In genomic region chr17:31481783-31482081, GRCh38 we compare ENCODE assay signal across 29 cellular contexts.
"Had no signal": no experiment of that assay in that cellular context is flagged by ENCODE, and none has a peak within 500 bp of the region (broad histone marks: within the 10 kb centered on the region; RNA-seq: fewer than 3 reads in every experiment).

No MANE protein-coding gene starts in this region.

- DNase-seq: activated CD4-positive, alpha-beta T cell treated with anti-CD3 and anti-CD28 coated beads for 1 hour; activated CD4-positive, alpha-beta T cell treated with anti-CD3 and anti-CD28 coated beads, Interleukin-2, amount 50 U/mL, for 4 hours; activated CD8-positive, alpha-beta memory T cell treated with anti-CD3 and anti-CD28 coated beads, Interleukin-2, amount 10 ng/mL, durations not matched to agents 7 days and 5 days; activated effector memory CD4-positive, alpha-beta T cell treated with anti-CD3 and anti-CD28 coated beads, Interleukin-2, amount 50 U/mL, for 16 hours; activated naive CD4-positive, alpha-beta T cell treated with anti-CD3 and anti-CD28 coated beads, Interleukin-2, amount 10 ng/mL, durations not matched to agents 7 days and 5 days; amniotic stem cell; central memory CD4-positive, alpha-beta T cell; effector CD4-positive, alpha-beta T cell; islet precursor cell; left ventricle myocardium superior; naive B cell; nephron progenitor cell; pancreas; retina; sigmoid colon; small intestine; stimulated activated CD4-positive, alpha-beta T cell treated with anti-CD3 and anti-CD28 coated beads, Interleukin-4, amount 100 ng/mL, for 24 hours; stimulated activated naive CD8-positive, alpha-beta T cell treated with anti-CD3 and anti-CD28 coated beads, Interleukin-15, amount 100 ng/mL, for 72 hours; substantia nigra; T-helper 17 cell; thyroid gland; upper lobe of left lung had no signal

- H3K27me3 ChIP-seq: pancreas, thyroid gland, upper lobe of left lung had no signal

- H3K36me3 Mint-ChIP-seq: activated CD8-positive, alpha-beta memory T cell treated with anti-CD3 and anti-CD28 coated beads, Interleukin-2, amount 10 ng/mL, durations not matched to agents 7 days and 5 days; activated naive CD4-positive, alpha-beta T cell treated with anti-CD3 and anti-CD28 coated beads, Interleukin-2, amount 10 ng/mL, durations not matched to agents 7 days and 5 days; mesothelial cell of epicardium; naive B cell; stimulated activated memory B cell treated with anti-CD40 and anti-IgM and Interleukin-4, amounts not matched to agents 10 μg/mL and 1 μg/mL and 100 μg/mL, for 72 hours; WTC11 had no signal

- H3K4me1 Mint-ChIP-seq: activated CD8-positive, alpha-beta memory T cell treated with anti-CD3 and anti-CD28 coated beads, Interleukin-2, amount 10 ng/mL, durations not matched to agents 7 days and 5 days; mesothelial cell of epicardium had no signal

- H3K27ac Mint-ChIP-seq: activated CD8-positive, alpha-beta memory T cell treated with anti-CD3 and anti-CD28 coated beads, Interleukin-2, amount 10 ng/mL, durations not matched to agents 7 days and 5 days; activated naive CD4-positive, alpha-beta T cell treated with anti-CD3 and anti-CD28 coated beads, Interleukin-2, amount 10 ng/mL, durations not matched to agents 7 days and 5 days; dendritic cell treated with granulocyte-macrophage colony-stimulating factor and Interleukin-4, amounts not matched to agents 40 ng/mL and 50 ng/mL, for 4 days; mesothelial cell of epicardium; naive B cell; nephron progenitor cell; stimulated activated memory B cell treated with anti-CD40 and anti-IgM and Interleukin-4, amounts not matched to agents 10 μg/mL and 1 μg/mL and 100 μg/mL, for 72 hours; T-helper 17 cell; WTC11 had no signal

- H3K4me3 ChIP-seq: pancreas, prostate gland, sigmoid colon, thyroid gland, upper lobe of left lung had no signal

- H3K36me3 ChIP-seq: neutrophil, pancreas, prostate gland, sigmoid colon, thyroid gland, upper lobe of left lung had no signal

- H3K4me3 Mint-ChIP-seq: activated CD8-positive, alpha-beta memory T cell treated with anti-CD3 and anti-CD28 coated beads, Interleukin-2, amount 10 ng/mL, durations not matched to agents 7 days and 5 days; activated naive CD4-positive, alpha-beta T cell treated with anti-CD3 and anti-CD28 coated beads, Interleukin-2, amount 10 ng/mL, durations not matched to agents 7 days and 5 days; dendritic cell treated with granulocyte-macrophage colony-stimulating factor and Interleukin-4, amounts not matched to agents 40 ng/mL and 50 ng/mL, for 4 days; mesothelial cell of epicardium; naive B cell; nephron progenitor cell; stimulated activated memory B cell treated with anti-CD40 and anti-IgM and Interleukin-4, amounts not matched to agents 10 μg/mL and 1 μg/mL and 100 μg/mL, for 72 hours; stimulated activated naive CD8-positive, alpha-beta T cell treated with anti-CD3 and anti-CD28 coated beads, Interleukin-15, amount 100 ng/mL, for 72 hours; T-helper 17 cell; WTC11 had no signal

- H3K27me3 Mint-ChIP-seq: activated CD8-positive, alpha-beta memory T cell treated with anti-CD3 and anti-CD28 coated beads, Interleukin-2, amount 10 ng/mL, durations not matched to agents 7 days and 5 days; stimulated activated naive CD8-positive, alpha-beta T cell treated with anti-CD3 and anti-CD28 coated beads, Interleukin-15, amount 100 ng/mL, for 72 hours had no signal

- H3K9me3 Mint-ChIP-seq: activated naive CD4-positive, alpha-beta T cell treated with anti-CD3 and anti-CD28 coated beads, Interleukin-2, amount 10 ng/mL, durations not matched to agents 7 days and 5 days; dendritic cell treated with granulocyte-macrophage colony-stimulating factor and Interleukin-4, amounts not matched to agents 40 ng/mL and 50 ng/mL, for 4 days; mesothelial cell of epicardium; naive B cell; nephron progenitor cell; stimulated activated memory B cell treated with anti-CD40 and anti-IgM and Interleukin-4, amounts not matched to agents 10 μg/mL and 1 μg/mL and 100 μg/mL, for 72 hours; stimulated activated naive CD8-positive, alpha-beta T cell treated with anti-CD3 and anti-CD28 coated beads, Interleukin-15, amount 100 ng/mL, for 72 hours; WTC11 had no signal

- ATAC-seq: activated CD8-positive, alpha-beta memory T cell treated with anti-CD3 and anti-CD28 coated beads, Interleukin-2, amount 10 ng/mL, durations not matched to agents 7 days and 5 days; left ventricle myocardium superior; pancreas; SK-N-SH treated with all-trans-retinoic acid at 6 μM for 48 hours; stimulated activated memory B cell treated with anti-CD40 and anti-IgM and Interleukin-4, amounts not matched to agents 10 μg/mL and 1 μg/mL and 100 μg/mL, for 72 hours; stimulated activated naive CD8-positive, alpha-beta T cell treated with anti-CD3 and anti-CD28 coated beads, Interleukin-15, amount 100 ng/mL, for 72 hours; T-helper 17 cell; WTC11 had no signal

- H3K27ac ChIP-seq: neutrophil, pancreas, prostate gland, sigmoid colon, thyroid gland, upper lobe of left lung had no signal

- H3K9me3 ChIP-seq: neutrophil, pancreas, prostate gland, sigmoid colon, thyroid gland, upper lobe of left lung had no signal

- H3K4me1 ChIP-seq: prostate gland had no signal
